ENCODE assay signal across 27 cellular contexts in genomic region chr13:47719164-47719563, GRCh38.
"Had no signal": no experiment of that assay in that cellular context is flagged by ENCODE, and none has a peak within 500 bp of the region (broad histone marks: within the 10 kb centered on the region; RNA-seq: fewer than 3 reads in every experiment).

No MANE protein-coding gene starts in this region.

- FAIRE-seq: colon, endometrium, endothelial cell of umbilical vein, frontal cortex had no signal

- H3K4me3 ChIP-seq: colonic mucosa, coronary artery, dorsolateral prefrontal cortex, esophagus muscularis mucosa, esophagus squamous epithelium, gastrocnemius medialis, gastroesophageal sphincter, heart left ventricle, heart right ventricle had no signal

- H3K36me3 ChIP-seq: colonic mucosa, esophagus muscularis mucosa, esophagus squamous epithelium, gastrocnemius medialis, gastroesophageal sphincter, heart left ventricle, heart right ventricle had no signal

- H3K9me3 ChIP-seq: colonic mucosa, esophagus muscularis mucosa, esophagus squamous epithelium, gastrocnemius medialis, gastroesophageal sphincter, heart left ventricle, heart right ventricle had no signal

- DNase-seq: colonic mucosa; cortex of kidney; dermis blood vessel endothelial cell; dorsolateral prefrontal cortex; effector CD8-positive, alpha-beta T cell; effector memory CD4-positive, alpha-beta T cell; effector memory CD8-positive, alpha-beta T cell; endodermal cell; erythroblast; esophagus squamous epithelium; foreskin fibroblast; foreskin melanocyte; gastrocnemius medialis; glutamatergic neuron; head of caudate nucleus; heart left ventricle; heart right ventricle had no signal

- H3K27me3 ChIP-seq: colonic mucosa, esophagus muscularis mucosa, esophagus squamous epithelium, gastrocnemius medialis, gastroesophageal sphincter, heart right ventricle had no signal

- H3K4me1 ChIP-seq: colonic mucosa, esophagus muscularis mucosa, esophagus squamous epithelium, foreskin keratinocyte, gastrocnemius medialis, gastroesophageal sphincter, heart left ventricle, heart right ventricle had no signal

- H3K27ac ChIP-seq: colonic mucosa, coronary artery, dorsolateral prefrontal cortex, epithelial cell of prostate, esophagus muscularis mucosa, esophagus squamous epithelium, foreskin keratinocyte, gastrocnemius medialis, gastroesophageal sphincter, heart left ventricle, heart right ventricle had no signal

- ATAC-seq: effector memory CD8-positive, alpha-beta T cell; esophagus mucosa; foreskin keratinocyte; gastrocnemius medialis; gastroesophageal sphincter; heart left ventricle; heart right ventricle had no signal
